In the genomic region with DNA sequence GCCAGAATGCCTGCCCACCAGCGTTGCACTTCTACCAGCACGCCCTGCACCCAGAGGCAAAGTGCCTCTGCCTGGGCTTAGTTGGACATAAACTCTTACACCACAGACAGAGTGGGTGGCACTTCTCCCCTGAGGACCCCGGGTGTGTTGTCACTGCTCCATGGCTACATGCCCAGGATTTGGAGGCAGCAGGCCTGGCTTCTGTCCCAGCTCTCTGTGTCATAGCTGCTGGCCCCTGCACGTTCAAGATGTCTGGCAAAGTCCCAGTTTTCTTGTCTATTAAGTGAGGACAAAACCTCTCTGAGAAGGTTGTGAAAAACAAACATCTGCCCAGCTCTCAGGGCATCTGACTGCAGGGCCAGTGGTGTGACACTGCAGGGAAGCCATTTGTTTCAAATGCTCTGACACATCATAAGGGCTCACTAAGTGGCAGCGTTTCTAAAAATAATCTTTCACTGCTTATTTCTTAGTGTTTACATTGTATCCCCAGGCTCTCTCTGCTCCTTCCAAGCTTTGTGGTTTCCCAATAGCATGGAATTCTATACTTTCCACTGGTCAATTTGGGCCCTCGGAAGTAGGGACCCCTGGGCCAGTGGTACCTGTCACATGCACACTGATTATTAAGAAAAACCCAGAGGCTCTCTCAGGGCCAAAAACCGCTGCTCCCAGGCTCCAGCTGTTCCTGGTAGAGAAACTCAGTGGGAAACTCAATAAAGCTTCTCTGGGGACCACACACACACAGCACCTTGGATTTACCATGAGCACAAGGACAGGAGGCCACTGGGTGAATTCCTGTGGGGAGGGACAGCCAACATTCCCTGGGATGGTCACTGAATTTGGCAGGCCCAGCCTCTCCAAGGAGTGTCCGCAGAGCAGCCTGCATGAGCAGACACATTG, we compare ENCODE assay signal across 7 cellular contexts.
DNase-seq lines count a peak whose midpoint lies in the region; ATAC-seq and TF ChIP-seq lines count a peak whose summit lies in the region.

No MANE protein-coding gene starts in this region.

- peaks cover 0 to 2% (median 0%) of the 10 kb centered on the region in 3 donors for H3K27me3 Mint-ChIP-seq in immature natural killer cell (ENCODE audit: low read depth in 3 of 3)

- DNase-seq in HK-2 (ENCODE audit: unreplicated experiment) (peak; percentile 70), RPMI7951 (ENCODE audit: low read depth) (peak; percentile 100), fibroblast of peridontal ligament (ENCODE audit: extremely low read depth) (peak; percentile 92), omental fat pad (ENCODE audit: low spot score) (peak; percentile 48), cortex of kidney (lab: John Stamatoyannopoulos, UW) (no peak), immature natural killer cell (no peak)

- ATAC-seq in omental fat pad (ENCODE audit: low FRiP score) (peak; percentile 69), GM21717 (IDR thresholded peaks at IDR 0.05; ENCODE audit: unreplicated experiment) (no peak)

- no peak overlapping the region for H3K4me3 Mint-ChIP-seq in immature natural killer cell

- H3K36me3 Mint-ChIP-seq in immature natural killer cell, result no peaks in the 10 kb centered on the region

- no peaks in the 10 kb centered on the region for H3K4me1 Mint-ChIP-seq in immature natural killer cell

- H3K27ac Mint-ChIP-seq in immature natural killer cell, result peak overlapping the region in 1 of 6 donors; percentile 34

- TF ChIP-seq CTCF in omental fat pad (IDR thresholded peaks at IDR 0.05), result no peak

- H3K9me3 Mint-ChIP-seq in immature natural killer cell, result no peaks in the 10 kb centered on the region

Comparison
In these comparisons a context has a peak if more than half of its experiments do, and no peak if none do; other contexts are left out.
1. DNase-seq: peak in HK-2 (single experiment), RPMI7951 (single experiment), fibroblast of peridontal ligament (single experiment) and omental fat pad (single experiment); none in cortex of kidney (single experiment) and immature natural killer cell (0 of 3).